8 cellular contexts compared by ENCODE assay signal in the genomic region with DNA sequence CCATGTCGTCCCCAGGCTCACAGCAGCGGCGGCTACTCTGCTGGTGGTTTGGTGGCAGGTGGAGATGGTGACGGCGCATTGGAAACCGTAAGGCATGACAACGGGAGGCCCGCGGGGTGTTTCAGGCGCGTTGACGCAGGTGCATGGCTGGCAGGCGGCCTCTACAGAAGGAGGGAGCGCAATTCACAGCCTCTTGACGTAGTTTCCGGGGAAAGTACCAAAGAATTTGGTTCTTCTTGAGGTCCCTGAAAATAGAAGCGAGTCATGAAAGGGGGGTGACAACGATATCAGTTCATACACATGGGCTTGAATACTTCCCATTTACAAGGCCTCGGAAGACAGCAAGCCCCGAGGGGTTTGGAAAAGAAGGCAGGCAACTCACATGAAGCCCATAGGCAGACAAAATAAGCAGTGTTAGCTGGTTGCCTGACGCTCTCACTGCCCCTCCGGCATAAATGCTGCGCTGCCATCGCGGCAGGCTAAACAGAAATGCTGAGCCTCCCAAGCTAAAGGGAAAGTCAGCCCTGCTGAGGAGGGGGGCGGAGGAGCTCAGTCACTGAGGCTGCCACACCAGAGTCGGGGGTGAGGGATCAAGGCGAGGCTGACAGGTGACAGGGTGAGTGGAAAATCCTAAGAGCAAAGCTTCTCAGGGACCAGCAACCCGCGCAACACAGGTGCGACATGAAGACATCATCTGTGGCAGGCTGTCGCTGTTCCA. TPM values are rescaled to one million over a fixed set of nuclear protein-coding genes. Genes with fewer than 3 reads are reported as not detected.
DNase-seq lines count a peak whose midpoint lies in the region; ATAC-seq, FAIRE-seq and TF ChIP-seq lines count a peak whose summit lies in the region.

No MANE protein-coding gene starts in this region.

- H3K4me1 ChIP-seq in GM23338 (ENCODE audit: insufficient read depth) (peaks cover 50% of the 10 kb centered on the region), adipocyte (ENCODE audit: control insufficient read depth, insufficient read depth, low read length) (no peaks in the 10 kb centered on the region), neural progenitor cell (peaks cover 4% of the 10 kb centered on the region)

- no peak for TF ChIP-seq CTCF in GM23338 (conservative IDR thresholded peaks at IDR 0.05; ENCODE audit: low read depth in 2 of 2)
- no peak for TF ChIP-seq CTCF in neural progenitor cell (IDR thresholded peaks at IDR 0.05)

- H3K36me3 ChIP-seq in GM23338 (ENCODE audit: insufficient read depth), result no peaks in the 10 kb centered on the region
- no peaks in the 10 kb centered on the region for H3K36me3 ChIP-seq in adipocyte (ENCODE audit: control insufficient read depth, insufficient read depth, low read length, severe bottlenecking)
- no peaks in the 10 kb centered on the region for H3K36me3 ChIP-seq in neural progenitor cell

- no peaks in the 10 kb centered on the region for H3K36me3 Mint-ChIP-seq in GM23338 (ENCODE audit: low read depth)
- H3K36me3 Mint-ChIP-seq in neural progenitor cell, result peaks cover 4% of the 10 kb centered on the region

- H3F3A ChIP-seq in GM23338 (replicated peaks; ENCODE audit: low read depth) (peaks cover 7% of the 10 kb centered on the region; the same call in 1 of the 2 replicates), neural progenitor cell (ENCODE audit: low read depth) (no peaks in the 10 kb centered on the region)

- H3K79me2 ChIP-seq in GM23338 (replicated peaks; ENCODE audit: insufficient read depth), result no peaks in the 10 kb centered on the region
- no peaks in the 10 kb centered on the region for H3K79me2 ChIP-seq in neural progenitor cell (ENCODE audit: low read depth)

- H2AFZ ChIP-seq in GM23338 (peak overlapping the region; percentile 74), neural progenitor cell (replicated peaks) (peak overlapping the region; percentile 61)

- H3K4me3 ChIP-seq in GM23338 (peak overlapping the region; percentile 42), adipocyte (ENCODE audit: low read length) (peak overlapping the region; percentile 4), neural progenitor cell (peak overlapping the region; percentile 28)

- H3K9ac ChIP-seq in adipocyte (ENCODE audit: low read length) (no peak overlapping the region), neural progenitor cell (no peak overlapping the region)

- peaks cover 19% of the 10 kb centered on the region for H3K27me3 Mint-ChIP-seq in GM23338 (ENCODE audit: insufficient read depth, low read depth, poor library complexity)
- peaks cover 2% of the 10 kb centered on the region for H3K27me3 Mint-ChIP-seq in neural progenitor cell (ENCODE audit: insufficient read depth, low read depth)

- H4K20me1 ChIP-seq in GM23338 (replicated peaks; ENCODE audit: insufficient read depth), result no peaks in the 10 kb centered on the region
- no peaks in the 10 kb centered on the region for H4K20me1 ChIP-seq in neural progenitor cell (ENCODE audit: low read depth)

- H3K4me1 Mint-ChIP-seq in GM23338, result peaks cover 58% of the 10 kb centered on the region
- peaks cover 20% of the 10 kb centered on the region for H3K4me1 Mint-ChIP-seq in neural progenitor cell

- ATAC-seq in GM23338, result peak; percentile 90

- H3K4me2 ChIP-seq in GM23338, result peak overlapping the region; percentile 70
- H3K4me2 ChIP-seq in neural progenitor cell, result peak overlapping the region; percentile 61

- H3K9me2 ChIP-seq in GM23338 (ENCODE audit: insufficient read depth), result no peaks in the 10 kb centered on the region

- peak; percentile 94 for FAIRE-seq in GM12891 (lab: Jason Lieb, UNC)

- no peak overlapping the region for H3K27ac ChIP-seq in GM23338 (ENCODE audit: low read depth)
- no peak overlapping the region for H3K27ac ChIP-seq in neural progenitor cell

- H3K4me3 Mint-ChIP-seq in GM23338 (peak overlapping the region; percentile 68), neural progenitor cell (no peak overlapping the region)

- H3K9me3 ChIP-seq in adipocyte (ENCODE audit: control insufficient read depth, low read length) (no peaks in the 10 kb centered on the region), neural progenitor cell (ENCODE audit: low read depth) (no peaks in the 10 kb centered on the region)

- peak; percentile 72; the same call in 1 of the 2 replicates for TF ChIP-seq POLR2A in GM12891 (IDR thresholded peaks at IDR 0.05; ENCODE audit: low read depth, low read length)

- H3K27me3 ChIP-seq in GM23338 (ENCODE audit: insufficient read depth) (peaks cover 29% of the 10 kb centered on the region), adipocyte (replicated peaks; ENCODE audit: control insufficient read depth, insufficient read depth, low read length) (peaks cover 13% of the 10 kb centered on the region), neural progenitor cell (peaks cover 22% of the 10 kb centered on the region)

- peak; percentile 47 for DNase-seq in GM12891 (ENCODE audit: insufficient read length, low spot score)
- DNase-seq in GM23338 (ENCODE audit: low spot score), result peak; percentile 95
- peak; percentile 92 for DNase-seq in SK-MEL-5 (ENCODE audit: low read depth, low spot score)
- no peak for DNase-seq in adipocyte (ENCODE audit: low read depth)
- DNase-seq in neural progenitor cell (ENCODE audit: low spot score), result peak; percentile 66
- no peak for DNase-seq in GF-D8 (lab: John Stamatoyannopoulos, UW)
- no peak for DNase-seq in SKM-1 treated with dmso at 0.1 percent for 144 hours (lab: John Stamatoyannopoulos, UW; ENCODE audit: unreplicated experiment)
- no peak for DNase-seq in D341Med (ENCODE audit: low spot score)

- H3K9me3 Mint-ChIP-seq in GM23338, result no peaks in the 10 kb centered on the region; the same call in 2 of the 3 replicates
- H3K9me3 Mint-ChIP-seq in neural progenitor cell, result no peaks in the 10 kb centered on the region

- in situ Hi-C loops in SK-MEL-5 (cut with HindIII; ENCODE audit: low pct_unique_long_range_greater_than_20kb, low sequenced_read_pairs), result no loop called here

- H3K27ac Mint-ChIP-seq in GM23338 (peak overlapping the region; percentile 84), neural progenitor cell (no peak overlapping the region)

TF ChIP-seq in GM12891, 5 proteins besides CTCF, POLR2A, EP300 and RAD21:
- peak; percentile 38; the same call in 1 of the 2 replicates for TF ChIP-seq POLR2AphosphoS5 (IDR thresholded peaks at IDR 0.05; ENCODE audit: low read depth, low read length)
- 0 out of 2 replicates have a peak, but pooled peaks have one; percentile 12 for TF ChIP-seq POU2F2 (IDR thresholded peaks at IDR 0.05; ENCODE audit: low read depth, low read length)
- no peak for TF ChIP-seq SPI1 (IDR thresholded peaks at IDR 0.05; ENCODE audit: low read depth, low read length)

TF ChIP-seq in GM23338, 12 proteins besides CTCF, POLR2A, EP300 and RAD21:
- TF ChIP-seq EZH2phosphoT487 (IDR thresholded peaks at IDR 0.05; ENCODE audit: unreplicated experiment) (no peak), ZNF331 (CRISPR knock-in tag; IDR thresholded peaks at IDR 0.05; ENCODE audit: low read depth) (no peak), EZH2 (IDR thresholded peaks at IDR 0.05; ENCODE audit: low read depth, unreplicated experiment) (no peak), CREB1 (CRISPR knock-in tag; IDR thresholded peaks at IDR 0.05; ENCODE audit: low read depth) (peak; percentile 86)
- TF ChIP-seq, protein P1, sequence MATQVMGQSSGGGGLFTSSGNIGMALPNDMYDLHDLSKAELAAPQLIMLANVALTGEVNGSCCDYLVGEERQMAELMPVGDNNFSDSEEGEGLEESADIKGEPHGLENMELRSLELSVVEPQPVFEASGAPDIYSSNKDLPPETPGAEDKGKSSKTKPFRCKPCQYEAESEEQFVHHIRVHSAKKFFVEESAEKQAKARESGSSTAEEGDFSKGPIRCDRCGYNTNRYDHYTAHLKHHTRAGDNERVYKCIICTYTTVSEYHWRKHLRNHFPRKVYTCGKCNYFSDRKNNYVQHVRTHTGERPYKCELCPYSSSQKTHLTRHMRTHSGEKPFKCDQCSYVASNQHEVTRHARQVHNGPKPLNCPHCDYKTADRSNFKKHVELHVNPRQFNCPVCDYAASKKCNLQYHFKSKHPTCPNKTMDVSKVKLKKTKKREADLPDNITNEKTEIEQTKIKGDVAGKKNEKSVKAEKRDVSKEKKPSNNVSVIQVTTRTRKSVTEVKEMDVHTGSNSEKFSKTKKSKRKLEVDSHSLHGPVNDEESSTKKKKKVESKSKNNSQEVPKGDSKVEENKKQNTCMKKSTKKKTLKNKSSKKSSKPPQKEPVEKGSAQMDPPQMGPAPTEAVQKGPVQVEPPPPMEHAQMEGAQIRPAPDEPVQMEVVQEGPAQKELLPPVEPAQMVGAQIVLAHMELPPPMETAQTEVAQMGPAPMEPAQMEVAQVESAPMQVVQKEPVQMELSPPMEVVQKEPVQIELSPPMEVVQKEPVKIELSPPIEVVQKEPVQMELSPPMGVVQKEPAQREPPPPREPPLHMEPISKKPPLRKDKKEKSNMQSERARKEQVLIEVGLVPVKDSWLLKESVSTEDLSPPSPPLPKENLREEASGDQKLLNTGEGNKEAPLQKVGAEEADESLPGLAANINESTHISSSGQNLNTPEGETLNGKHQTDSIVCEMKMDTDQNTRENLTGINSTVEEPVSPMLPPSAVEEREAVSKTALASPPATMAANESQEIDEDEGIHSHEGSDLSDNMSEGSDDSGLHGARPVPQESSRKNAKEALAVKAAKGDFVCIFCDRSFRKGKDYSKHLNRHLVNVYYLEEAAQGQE (IDR thresholded peaks at IDR 0.05; ENCODE audit: unreplicated experiment), result no peak
TF ChIP-seq in GM23338: peak in this region for 1.

RNA-seq across cellular contexts. Expression of gene PDLIM3, which starts 52.3 kb away (rescaled TPM):
- 0.09 TPM for polyA plus RNA-seq in GM12891 (2012; ENCODE audit: low read depth, missing spikeins)
- 18.0 and 19.5 TPM in 2 replicates for total RNA-seq in GM23338 (2014; rRNA removed; shearing (Covaris generic))
- 8.3 and 8.5 TPM in 2 replicates for polyA plus RNA-seq in GM23338 (2016; fragmentation: Nextera tagmentation; extraction: Ambion mirVana)
- 73.2 and 79.0 TPM in 2 replicates for total RNA-seq in SK-MEL-5 (2014; rRNA removed; shearing (Covaris generic))
- 38.7 and 43.3 TPM in 2 replicates for polyA plus RNA-seq in SK-MEL-5 (2015; cell fraction: cytosol; rRNA removed)
- 38.5 and 43.7 TPM in 2 replicates for polyA plus RNA-seq in SK-MEL-5 (2015; cell fraction: nucleus; rRNA removed)
- total RNA-seq in neural progenitor cell (ENCODE audit: low replicate concordance), result 1.4 and 5.2 TPM in 2 replicates

Comparison
In these comparisons a context has a peak if more than half of its experiments do, and no peak if none do; other contexts are left out.
1. DNase-seq: peak in GM12891 (single experiment), GM23338 (single experiment), SK-MEL-5 (single experiment) and neural progenitor cell (single experiment); none in adipocyte (single experiment), GF-D8 (single experiment), SKM-1 treated with dmso at 0.1 percent for 144 hours (single experiment) and D341Med (single experiment).
2. Peak in every context shown above with its lines, with median percentiles within 50 percentile points of each other: H3K4me3 ChIP-seq.